5 cellular contexts compared by ENCODE assay signal in the genomic region with DNA sequence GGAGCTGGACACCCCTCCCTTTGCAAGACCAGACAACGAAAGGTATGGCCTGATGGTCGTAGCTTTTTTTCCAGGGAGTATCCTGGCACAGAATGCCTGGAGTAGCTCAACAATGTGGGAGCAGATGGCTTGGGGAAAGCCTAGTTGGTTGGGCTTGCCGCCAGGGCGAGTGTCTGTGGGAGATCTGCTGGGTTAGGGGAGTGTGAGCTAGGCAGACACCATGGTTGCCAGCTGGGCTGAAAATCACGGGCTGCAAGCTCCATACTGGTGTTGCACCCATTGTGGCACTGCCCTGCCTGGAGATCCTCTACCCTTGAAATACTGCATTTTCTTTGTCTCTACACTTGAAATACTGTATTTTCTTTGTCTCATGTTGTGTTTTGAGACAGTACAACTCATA.
"Had no signal": no experiment of that assay in that cellular context is flagged by ENCODE, and none has a peak within 500 bp of the region (broad histone marks: within the 10 kb centered on the region; RNA-seq: fewer than 3 reads in every experiment).

No MANE protein-coding gene starts in this region.

- H2AFZ ChIP-seq: GM23338 had no signal

- H3K4me3 ChIP-seq: GM23338, K562 had no signal

- ATAC-seq: GM23338, K562 had no signal

- H3K4me2 ChIP-seq: GM23338 had no signal

- DNase-seq: H9, HCEC 1CT, IMR-90 had no signal
